17 cellular contexts compared by ENCODE assay signal in genomic region chr3:188434594-188434993, GRCh38.
A peak's percentile ranks its signal among the peaks of the same experiment; 100 is the strongest.
DNase-seq lines count a peak whose midpoint lies in the region; TF ChIP-seq lines count a peak whose summit lies in the region.
"Had no signal": no experiment of that assay in that cellular context is flagged by ENCODE, and none has a peak within 500 bp of the region (broad histone marks: within the 10 kb centered on the region; RNA-seq: fewer than 3 reads in every experiment).

No MANE protein-coding gene starts in this region.

- H3K27ac Mint-ChIP-seq in activated T-helper 1 cell treated with anti-CD3 and anti-CD28 coated beads, Interleukin-12 subunit alpha, Interleukin-12 subunit beta, Interleukin-2, Interleukin-4 antibody, amounts not matched to agents 30 ng/mL and 10 ng/mL and 1 ng/mL, durations not matched to agents 14 hours and 24 hours and 36 hours, result no peak overlapping the region
- H3K27ac Mint-ChIP-seq: activated CD8-positive, alpha-beta memory T cell treated with anti-CD3 and anti-CD28 coated beads, Interleukin-2, amount 10 ng/mL, durations not matched to agents 7 days and 5 days; activated T-helper 17 cell treated with anti-CD3 and anti-CD28 coated beads, Interleukin-2, amount 50 U/mL, for 72 hours; brain had no signal

- no peaks in the 10 kb centered on the region for H3K36me3 ChIP-seq in spleen
- H3K36me3 ChIP-seq: lower lobe of right lung, transverse colon had no signal

- no peaks in the 10 kb centered on the region for H3K9me3 ChIP-seq in spleen
- H3K9me3 ChIP-seq: lower lobe of right lung, transverse colon had no signal

- WGBS in spleen, 5 donors, result 90 to 97% (median 96%) methylated on average over 3 of the region's 3 CpGs

- H3K4me1 Mint-ChIP-seq in activated T-helper 1 cell treated with anti-CD3 and anti-CD28 coated beads, Interleukin-12 subunit alpha, Interleukin-12 subunit beta, Interleukin-2, Interleukin-4 antibody, amounts not matched to agents 30 ng/mL and 10 ng/mL and 1 ng/mL, durations not matched to agents 14 hours and 24 hours and 36 hours (ENCODE audit: low read depth), result peaks cover 51% of the 10 kb centered on the region

- H3K27me3 Mint-ChIP-seq in activated T-helper 1 cell treated with anti-CD3 and anti-CD28 coated beads, Interleukin-12 subunit alpha, Interleukin-12 subunit beta, Interleukin-2, Interleukin-4 antibody, amounts not matched to agents 30 ng/mL and 10 ng/mL and 1 ng/mL, durations not matched to agents 14 hours and 24 hours and 36 hours (ENCODE audit: insufficient read depth), result no peaks in the 10 kb centered on the region
- H3K27me3 Mint-ChIP-seq: activated CD8-positive, alpha-beta memory T cell treated with anti-CD3 and anti-CD28 coated beads, Interleukin-2, amount 10 ng/mL, durations not matched to agents 7 days and 5 days; activated T-helper 17 cell treated with anti-CD3 and anti-CD28 coated beads, Interleukin-2, amount 50 U/mL, for 72 hours; brain had no signal

- intact Hi-C loops in spleen (cut with DNase I; ENCODE audit: low total_unique reads), result no loop called here
- intact Hi-C loops in activated T-helper 1 cell treated with anti-CD3 and anti-CD28 coated beads, Interleukin-12 subunit alpha, Interleukin-12 subunit beta, Interleukin-2, Interleukin-4 antibody, amounts not matched to agents 30 ng/mL and 10 ng/mL and 1 ng/mL, durations not matched to agents 14 hours and 24 hours and 36 hours (cut with micrococcal nuclease), result no loop called here

- H3K36me3 Mint-ChIP-seq in activated T-helper 1 cell treated with anti-CD3 and anti-CD28 coated beads, Interleukin-12 subunit alpha, Interleukin-12 subunit beta, Interleukin-2, Interleukin-4 antibody, amounts not matched to agents 30 ng/mL and 10 ng/mL and 1 ng/mL, durations not matched to agents 14 hours and 24 hours and 36 hours (ENCODE audit: low read depth), result peaks cover 18% of the 10 kb centered on the region
- H3K36me3 Mint-ChIP-seq: brain had no signal

- H3K27me3 ChIP-seq in spleen (replicated peaks in 1 of 7), result no peaks in the 10 kb centered on the region
- H3K27me3 ChIP-seq: hepatocyte, transverse colon had no signal

- DNase-seq in EH (ENCODE audit: low read depth) (peak; percentile 63), M059J (ENCODE audit: low read depth) (peak; percentile 32), fibroblast of the aortic adventitia (ENCODE audit: low read depth) (peak; percentile 23), spleen (no peak), A172 (ENCODE audit: low spot score) (no peak)
- no peak for DNase-seq in NK-92 treated with Interleukin-12 subunit alpha and Interleukin-12 subunit beta, amount 100 ng/mL, for 24 hours (lab: John Stamatoyannopoulos, UW)
- DNase-seq in activated T-helper 1 cell treated with anti-CD3 and anti-CD28 coated beads, Interleukin-12 subunit alpha, Interleukin-12 subunit beta, Interleukin-2, Interleukin-4 antibody, amounts not matched to agents 30 ng/mL and 10 ng/mL and 1 ng/mL, durations not matched to agents 14 hours and 24 hours and 36 hours (ENCODE audit: low spot score), result no peak
- DNase-seq: activated CD8-positive, alpha-beta memory T cell treated with anti-CD3 and anti-CD28 coated beads, Interleukin-2, amount 10 ng/mL, durations not matched to agents 7 days and 5 days; lower lobe of right lung; MM.1S; NCI-H2171 treated with DMSO at 0.1 percent for 48 hours; NCI-H69; transverse colon had no signal

- no peak overlapping the region for H3K4me3 Mint-ChIP-seq in activated T-helper 1 cell treated with anti-CD3 and anti-CD28 coated beads, Interleukin-12 subunit alpha, Interleukin-12 subunit beta, Interleukin-2, Interleukin-4 antibody, amounts not matched to agents 30 ng/mL and 10 ng/mL and 1 ng/mL, durations not matched to agents 14 hours and 24 hours and 36 hours
- H3K4me3 Mint-ChIP-seq: activated CD8-positive, alpha-beta memory T cell treated with anti-CD3 and anti-CD28 coated beads, Interleukin-2, amount 10 ng/mL, durations not matched to agents 7 days and 5 days; activated T-helper 17 cell treated with anti-CD3 and anti-CD28 coated beads, Interleukin-2, amount 50 U/mL, for 72 hours; brain; stimulated activated effector memory CD8-positive, alpha-beta T cell treated with anti-CD3 and anti-CD28 coated beads, Interleukin-12 subunit alpha, Interleukin-12 subunit beta, amount 100 ng/mL, for 72 hours had no signal

- H3K4me3 ChIP-seq in fibroblast of the aortic adventitia (ENCODE audit: low read depth, low read length), result no peak overlapping the region
- no peak overlapping the region for H3K4me3 ChIP-seq in spleen
- H3K4me3 ChIP-seq: hepatocyte, lower lobe of right lung, transverse colon had no signal

- peak overlapping the region in 6 of 8 donors; percentile 71 to 87 (median 82) for H3K27ac ChIP-seq in spleen

- H3K4me1 ChIP-seq in spleen, result peaks cover 26 to 88% (median 60%) of the 10 kb centered on the region in 6 donors

- peaks cover 8% of the 10 kb centered on the region for H3K9me3 Mint-ChIP-seq in activated T-helper 1 cell treated with anti-CD3 and anti-CD28 coated beads, Interleukin-12 subunit alpha, Interleukin-12 subunit beta, Interleukin-2, Interleukin-4 antibody, amounts not matched to agents 30 ng/mL and 10 ng/mL and 1 ng/mL, durations not matched to agents 14 hours and 24 hours and 36 hours
- H3K9me3 Mint-ChIP-seq: activated T-helper 17 cell treated with anti-CD3 and anti-CD28 coated beads, Interleukin-2, amount 50 U/mL, for 72 hours; brain; stimulated activated effector memory CD8-positive, alpha-beta T cell treated with anti-CD3 and anti-CD28 coated beads, Interleukin-12 subunit alpha, Interleukin-12 subunit beta, amount 100 ng/mL, for 72 hours had no signal

- no peak for TF ChIP-seq POLR2A in spleen (IDR thresholded peaks at IDR 0.05)

- TF ChIP-seq CTCF in fibroblast of the aortic adventitia (IDR thresholded peaks at IDR 0.05; ENCODE audit: insufficient read depth, low read length) (no peak), spleen (IDR thresholded peaks at IDR 0.05 in 8 of 11, conservative IDR thresholded peaks at IDR 0.05 in 3 of 11) (no peak)

Comparison
In these comparisons a context has a peak if more than half of its experiments do, and no peak if none do; other contexts are left out.
1. DNase-seq: peak in EH (single experiment), M059J (single experiment) and fibroblast of the aortic adventitia (single experiment); none in spleen (single experiment), A172 (single experiment), NK-92 treated with Interleukin-12 subunit alpha and Interleukin-12 subunit beta, amount 100 ng/mL, for 24 hours (single experiment) and activated T-helper 1 cell treated with anti-CD3 and anti-CD28 coated beads, Interleukin-12 subunit alpha, Interleukin-12 subunit beta, Interleukin-2, Interleukin-4 antibody, amounts not matched to agents 30 ng/mL and 10 ng/mL and 1 ng/mL, durations not matched to agents 14 hours and 24 hours and 36 hours (single experiment).